In the genomic region with DNA sequence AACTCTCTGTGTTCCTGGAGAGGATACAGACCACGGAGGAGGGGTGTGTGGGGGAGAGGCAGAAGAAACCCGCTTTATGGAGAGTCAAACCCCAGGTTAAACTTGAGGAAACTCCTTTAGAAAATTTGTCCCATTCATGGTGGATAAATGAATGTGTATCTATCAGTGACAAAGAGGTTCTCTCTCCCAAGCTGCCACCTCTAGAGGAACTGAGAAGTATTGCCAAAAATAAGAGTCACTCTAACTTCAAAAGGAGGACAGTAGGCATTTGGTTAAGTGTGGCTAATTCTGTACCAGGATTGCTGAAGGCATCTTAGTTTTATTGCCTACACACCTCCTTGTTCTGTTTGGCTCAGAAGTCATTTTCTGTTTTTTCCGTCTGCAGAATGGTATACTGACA, we compare ENCODE assay signal across 25 cellular contexts.
DNase-seq lines count a peak whose midpoint lies in the region; ATAC-seq and TF ChIP-seq lines count a peak whose summit lies in the region.
"Had no signal": no experiment of that assay in that cellular context is flagged by ENCODE, and none has a peak within 500 bp of the region (broad histone marks: within the 10 kb centered on the region; RNA-seq: fewer than 3 reads in every experiment).

No MANE protein-coding gene starts in this region.

- no peaks in the 10 kb centered on the region for H3K79me2 ChIP-seq in mesendoderm (ENCODE audit: control insufficient read depth, insufficient read depth, low read length)

- in situ Hi-C loops in GM13976 (cut with MboI; ENCODE audit: low sequenced_read_pairs, unreplicated experiment) = no loop called here

- no peak for ATAC-seq in activated CD8-positive, alpha-beta T cell treated with anti-CD3 and anti-CD28 coated beads for 36 hours
- ATAC-seq: left lung, mucosa of descending colon, sciatic nerve had no signal

- WGBS in mesendoderm (ENCODE audit: extremely low coverage, insufficient coverage, low lambda C conversion rate) = no CpG with 5 or more reads among the region's 3 CpGs

- H2AK5ac ChIP-seq in mesendoderm (ENCODE audit: low read length) = no peak overlapping the region

- H3K27me3 ChIP-seq in mesendoderm (ENCODE audit: insufficient read depth, low read length, poor library complexity) = no peaks in the 10 kb centered on the region
- no peaks in the 10 kb centered on the region for H3K27me3 ChIP-seq in SJCRH30
- H3K27me3 ChIP-seq: left lung, tibial nerve had no signal

- intact Hi-C loops in activated CD8-positive, alpha-beta T cell treated with anti-CD3 and anti-CD28 coated beads for 36 hours (cut with micrococcal nuclease) = no loop called here

- no peaks in the 10 kb centered on the region for H3K4me1 ChIP-seq in mesendoderm (ENCODE audit: control insufficient read depth, low read depth, low read length)
- H3K4me1 ChIP-seq in SJCRH30 = no peaks in the 10 kb centered on the region
- H3K4me1 ChIP-seq: left lung had no signal

- H2BK5ac ChIP-seq in mesendoderm (ENCODE audit: low read length) = no peak overlapping the region

- H3K9ac ChIP-seq in mesendoderm (ENCODE audit: low read length) = no peak overlapping the region

- no peaks in the 10 kb centered on the region for H3K9me3 ChIP-seq in SJCRH30 (replicated peaks)
- H3K9me3 ChIP-seq: left lung, mucosa of descending colon had no signal

- no peak overlapping the region for H2BK15ac ChIP-seq in mesendoderm (replicated peaks; ENCODE audit: low read depth)

- peaks cover 32% of the 10 kb centered on the region for H3K4me1 Mint-ChIP-seq in brain
- H3K4me1 Mint-ChIP-seq in activated CD8-positive, alpha-beta T cell treated with anti-CD3 and anti-CD28 coated beads for 36 hours (ENCODE audit: low read depth) = no peaks in the 10 kb centered on the region
- H3K4me1 Mint-ChIP-seq: activated CD4-positive, alpha-beta T cell treated with anti-CD3 and anti-CD28 coated beads, Interleukin-2, amount 10 ng/mL, durations not matched to agents 7 days and 5 days; B cell had no signal

- no peak overlapping the region for H3K23ac ChIP-seq in mesendoderm (ENCODE audit: low read length)

- no peaks in the 10 kb centered on the region for H3K79me1 ChIP-seq in mesendoderm (ENCODE audit: low read length)

- TF ChIP-seq CTCF in brain (conservative IDR thresholded peaks at IDR 0.05) = peak in 1 of 2 experiments; percentile 36
- no peak for TF ChIP-seq CTCF in GM13976 (IDR thresholded peaks at IDR 0.05; ENCODE audit: borderline replicate concordance, control extremely low read depth, extremely low read depth, insufficient read depth, missing control alignments)
- no peak for TF ChIP-seq CTCF in activated CD8-positive, alpha-beta T cell treated with anti-CD3 and anti-CD28 coated beads for 36 hours (IDR thresholded peaks at IDR 0.05)

- H3K27ac Mint-ChIP-seq in brain = peak overlapping the region; percentile 1 to 97 (median 84)
- H3K27ac Mint-ChIP-seq in activated CD8-positive, alpha-beta T cell treated with anti-CD3 and anti-CD28 coated beads for 36 hours = no peak overlapping the region
- H3K27ac Mint-ChIP-seq: activated CD4-positive, alpha-beta T cell treated with anti-CD3 and anti-CD28 coated beads, Interleukin-2, amount 10 ng/mL, durations not matched to agents 7 days and 5 days; B cell; stimulated activated naive CD8-positive, alpha-beta T cell treated with anti-CD3 and anti-CD28 coated beads, Interleukin-15, Interleukin-2, amounts not matched to agents 100 ng/mL and 50 ng/mL, for 24 hours had no signal

- H3K36me3 ChIP-seq in mesendoderm (ENCODE audit: control insufficient read depth, insufficient read depth, low read length) = no peaks in the 10 kb centered on the region
- H3K36me3 ChIP-seq in SJCRH30 = no peaks in the 10 kb centered on the region
- H3K36me3 ChIP-seq: left lung, tibial nerve, WERI-Rb-1 had no signal

- H3K4me2 ChIP-seq in mesendoderm (ENCODE audit: low read length) = no peak overlapping the region

- H3K4ac ChIP-seq in mesendoderm (ENCODE audit: low read depth, low read length) = no peak overlapping the region

- H3K27ac ChIP-seq in mesendoderm (ENCODE audit: low read depth, low read length) (no peak overlapping the region), SJCRH30 (no peak overlapping the region)
- H3K27ac ChIP-seq: left lung, tibial nerve, WERI-Rb-1 had no signal

- no peaks in the 10 kb centered on the region for H3K36me3 Mint-ChIP-seq in brain
- no peaks in the 10 kb centered on the region for H3K36me3 Mint-ChIP-seq in activated CD8-positive, alpha-beta T cell treated with anti-CD3 and anti-CD28 coated beads for 36 hours (ENCODE audit: low read depth)

- no peak overlapping the region for H2BK120ac ChIP-seq in mesendoderm (ENCODE audit: low read depth, low read length)

- H4K8ac ChIP-seq in mesendoderm (ENCODE audit: low read depth, low read length) = no peak overlapping the region

- no peak overlapping the region for H4K5ac ChIP-seq in mesendoderm (ENCODE audit: low read length)

- CTCF ChIA-PET in activated CD8-positive, alpha-beta T cell treated with anti-CD3 and anti-CD28 coated beads for 36 hours (lab: Charles Lee) = no interaction called here

- no peak overlapping the region for H3K56ac ChIP-seq in mesendoderm (ENCODE audit: low read length)

- H3K4me3 Mint-ChIP-seq in brain = peak overlapping the region; percentile 17 to 85 (median 72)
- H3K4me3 Mint-ChIP-seq in activated CD8-positive, alpha-beta T cell treated with anti-CD3 and anti-CD28 coated beads for 36 hours = no peak overlapping the region
- H3K4me3 Mint-ChIP-seq: activated CD4-positive, alpha-beta T cell treated with anti-CD3 and anti-CD28 coated beads, Interleukin-2, amount 10 ng/mL, durations not matched to agents 7 days and 5 days; B cell; neural crest cell; stimulated activated naive CD8-positive, alpha-beta T cell treated with anti-CD3 and anti-CD28 coated beads, Interleukin-15, Interleukin-2, amounts not matched to agents 100 ng/mL and 50 ng/mL, for 24 hours had no signal

- no peak overlapping the region for H3K4me3 ChIP-seq in mesendoderm (ENCODE audit: low read length)
- no peak overlapping the region for H3K4me3 ChIP-seq in SJCRH30
- H3K4me3 ChIP-seq: left lung, mucosa of descending colon, tibial nerve had no signal

- DNase-seq in NCI-H82 (lab: John Stamatoyannopoulos, UW) (peak; percentile 34), NCI-H82 treated with DMSO at 0.1 percent for 48 hours (lab: John Stamatoyannopoulos, UW; ENCODE audit: unreplicated experiment) (no peak), mesendoderm (peak; percentile 41), SKM-1 (lab: John Stamatoyannopoulos, UW; ENCODE audit: unreplicated experiment) (no peak), SJCRH30 (no peak), GM13976 (ENCODE audit: low spot score) (no peak)
- DNase-seq in activated CD8-positive, alpha-beta T cell treated with anti-CD3 and anti-CD28 coated beads for 36 hours = no peak
- DNase-seq: 8988T; activated CD4-positive, alpha-beta T cell treated with anti-CD3 and anti-CD28 coated beads, Interleukin-2, amount 10 ng/mL, durations not matched to agents 7 days and 5 days; activated naive CD4-positive, alpha-beta T cell treated with anti-CD3 and anti-CD28 coated beads, Interleukin-2, amount 50 U/mL, for 16 hours; central memory CD4-positive, alpha-beta T cell; DMS53; left lung; mucosa of descending colon; NCI-H1048; NCI-H187; NCI-H526 treated with DMSO at 0.1 percent for 48 hours; posterior cingulate gyrus; WERI-Rb-1 had no signal

- no peaks in the 10 kb centered on the region for H3K27me3 Mint-ChIP-seq in brain
- no peaks in the 10 kb centered on the region for H3K27me3 Mint-ChIP-seq in activated CD8-positive, alpha-beta T cell treated with anti-CD3 and anti-CD28 coated beads for 36 hours
- H3K27me3 Mint-ChIP-seq: activated CD4-positive, alpha-beta T cell treated with anti-CD3 and anti-CD28 coated beads, Interleukin-2, amount 10 ng/mL, durations not matched to agents 7 days and 5 days; B cell; stimulated activated naive CD8-positive, alpha-beta T cell treated with anti-CD3 and anti-CD28 coated beads, Interleukin-15, Interleukin-2, amounts not matched to agents 100 ng/mL and 50 ng/mL, for 24 hours had no signal

- POLR2A ChIA-PET in activated CD8-positive, alpha-beta T cell treated with anti-CD3 and anti-CD28 coated beads for 36 hours (lab: Charles Lee) = no interaction called here

- peaks cover 0 to 16% (median 2%) of the 10 kb centered on the region in 5 experiments for H3K9me3 Mint-ChIP-seq in brain
- no peaks in the 10 kb centered on the region for H3K9me3 Mint-ChIP-seq in activated CD8-positive, alpha-beta T cell treated with anti-CD3 and anti-CD28 coated beads for 36 hours
- H3K9me3 Mint-ChIP-seq: neural crest cell had no signal

- no peak overlapping the region for H3K18ac ChIP-seq in mesendoderm (ENCODE audit: low read length)

Comparison
In these comparisons a context has a peak if more than half of its experiments do, and no peak if none do; other contexts are left out.
1. DNase-seq: peak in NCI-H82 (single experiment) and mesendoderm (single experiment); none in NCI-H82 treated with DMSO at 0.1 percent for 48 hours (single experiment), SKM-1 (single experiment), SJCRH30 (0 of 2), GM13976 (single experiment) and activated CD8-positive, alpha-beta T cell treated with anti-CD3 and anti-CD28 coated beads for 36 hours (single experiment).